ENCODE assay signal across 17 cellular contexts in genomic region chr11:17171342-17171741, GRCh38. TPM values are rescaled to one million over a fixed set of nuclear protein-coding genes. Genes with fewer than 3 reads are reported as not detected.
A peak's percentile ranks its signal among the peaks of the same experiment; 100 is the strongest.
DNase-seq lines count a peak whose midpoint lies in the region; ATAC-seq, FAIRE-seq and TF ChIP-seq lines count a peak whose summit lies in the region.
"Had no signal": no experiment of that assay in that cellular context is flagged by ENCODE, and none has a peak within 500 bp of the region (broad histone marks: within the 10 kb centered on the region; RNA-seq: fewer than 3 reads in every experiment).

No MANE protein-coding gene starts in this region.

- H3K9me2 ChIP-seq in PC-9 (ENCODE audit: insufficient read depth): no peaks in the 10 kb centered on the region

- POLR2A ChIA-PET in BJ (lab: Charles Lee) (no interaction called here), PC-9 (lab: Charles Lee; ENCODE audit: unreplicated experiment) (no interaction called here), endothelial cell of umbilical vein (lab: Charles Lee) (no interaction called here)

- BruUV-seq in PC-9 (replicated peaks; lab: Mats Ljungman, UMichigan): no TSS peak
- no TSS peak for BruUV-seq in endothelial cell of umbilical vein (replicated peaks; lab: Mats Ljungman, UMichigan)

- peak; percentile 17 for DNase-seq in BJ (ENCODE audit: low read depth)
- peak in 1 of 2 experiments; percentile 60 for DNase-seq in PC-9
- peak; percentile 25 for DNase-seq in endothelial cell of umbilical vein (ENCODE audit: low read depth, low spot score)
- peak; percentile 31 for DNase-seq in non-pigmented ciliary epithelial cell (ENCODE audit: low read depth)
- no peak for DNase-seq in SK-N-DZ (ENCODE audit: low spot score)
- no peak for DNase-seq in natural killer cell
- DNase-seq in activated T-cell treated with anti-CD3 and anti-CD28 coated beads, Interleukin-2, amount 50 U/mL, for 72 hours: no peak
- DNase-seq: activated CD8-positive, alpha-beta T cell treated with anti-CD3 and anti-CD28 coated beads for 36 hours; activated naive CD4-positive, alpha-beta T cell treated with anti-CD3 and anti-CD28 coated beads, Interleukin-2, amount 10 ng/mL, durations not matched to agents 7 days and 5 days; CD8-positive, alpha-beta memory T cell; colonic mucosa; gastrocnemius medialis; kidney; naive B cell; NCI-H2171 treated with DMSO at 0.1 percent for 48 hours; stimulated activated naive CD8-positive, alpha-beta T cell treated with anti-CD3 and anti-CD28 coated beads, Interleukin-15, Interleukin-2, amounts not matched to agents 100 U/mL and 50 U/mL, for 24 hours had no signal

- ATAC-seq in natural killer cell (no peak), GM18505 (IDR thresholded peaks at IDR 0.05; ENCODE audit: unreplicated experiment) (no peak)
- ATAC-seq in activated T-cell treated with anti-CD3 and anti-CD28 coated beads, Interleukin-2, amount 50 U/mL, for 72 hours (replicated peaks in 1 of 2): no peak
- ATAC-seq: activated CD8-positive, alpha-beta T cell treated with anti-CD3 and anti-CD28 coated beads for 36 hours; gastrocnemius medialis; stimulated activated naive CD8-positive, alpha-beta T cell treated with anti-CD3 and anti-CD28 coated beads, Interleukin-15, Interleukin-2, amounts not matched to agents 100 U/mL and 50 U/mL, for 24 hours had no signal

- H3K27ac Mint-ChIP-seq in natural killer cell: peak overlapping the region in 1 of 2 donors; percentile 18
- H3K27ac Mint-ChIP-seq in activated T-cell treated with anti-CD3 and anti-CD28 coated beads, Interleukin-2, amount 50 U/mL, for 72 hours: no peak overlapping the region
- H3K27ac Mint-ChIP-seq: activated CD8-positive, alpha-beta T cell treated with anti-CD3 and anti-CD28 coated beads for 36 hours; activated naive CD4-positive, alpha-beta T cell treated with anti-CD3 and anti-CD28 coated beads, Interleukin-2, amount 10 ng/mL, durations not matched to agents 7 days and 5 days; naive B cell had no signal

- H4K20me1 ChIP-seq in PC-9 (ENCODE audit: insufficient read depth) (peaks cover 3% of the 10 kb centered on the region; the same call in 1 of the 2 replicates), endothelial cell of umbilical vein (replicated peaks; ENCODE audit: control insufficient read depth, extremely low read depth, insufficient read depth, low read length) (no peaks in the 10 kb centered on the region)

- dilution Hi-C loops in endothelial cell of umbilical vein (cut with MboI; ENCODE audit: extremely low pct_ligation_motif_present, low sequenced_read_pairs): no loop called here

- no peak for TF ChIP-seq POLR2A in endothelial cell of umbilical vein (IDR thresholded peaks at IDR 0.05; ENCODE audit: low read depth, low read length)
- no peak for TF ChIP-seq POLR2A in GM18505 (IDR thresholded peaks at IDR 0.05; ENCODE audit: borderline replicate concordance, extremely low read depth, insufficient read depth, insufficient read length)

- H3K4me3 ChIP-seq in BJ (ENCODE audit: low read depth, low read length): no peak overlapping the region
- H3K4me3 ChIP-seq in PC-9: no peak overlapping the region
- H3K4me3 ChIP-seq in endothelial cell of umbilical vein (replicated peaks in 1 of 3; ENCODE audit: insufficient read depth in 1 of 3, low read depth in 1 of 3, low read length in 3 of 3): no peak overlapping the region
- H3K4me3 ChIP-seq: colonic mucosa, gastrocnemius medialis had no signal

- H3K4me2 ChIP-seq in PC-9 (0 out of 2 replicates have a peak overlapping the region, but pooled peaks have one; percentile 8), endothelial cell of umbilical vein (ENCODE audit: insufficient read depth, low read length) (peak overlapping the region; percentile 68)

- no peak overlapping the region for H3K4me3 Mint-ChIP-seq in natural killer cell
- H3K4me3 Mint-ChIP-seq in activated T-cell treated with anti-CD3 and anti-CD28 coated beads, Interleukin-2, amount 50 U/mL, for 72 hours: no peak overlapping the region
- H3K4me3 Mint-ChIP-seq: activated CD8-positive, alpha-beta T cell treated with anti-CD3 and anti-CD28 coated beads for 36 hours; activated naive CD4-positive, alpha-beta T cell treated with anti-CD3 and anti-CD28 coated beads, Interleukin-2, amount 10 ng/mL, durations not matched to agents 7 days and 5 days; CD8-positive, alpha-beta memory T cell; naive B cell had no signal

- H3K36me3 ChIP-seq in BJ (ENCODE audit: control insufficient read depth, insufficient read depth, low read length) (peaks cover 3% of the 10 kb centered on the region), PC-9 (ENCODE audit: low read depth) (peaks cover 12% of the 10 kb centered on the region; the same call in 1 of the 2 replicates), endothelial cell of umbilical vein (ENCODE audit: control insufficient read depth in 2 of 2, extremely low read depth in 1 of 2, insufficient read depth in 2 of 2, low read length in 2 of 2) (peaks cover 8 to 12% of the 10 kb centered on the region in 2 experiments)
- H3K36me3 ChIP-seq: colonic mucosa had no signal

- no peak for FAIRE-seq in endothelial cell of umbilical vein (lab: Jason Lieb, UNC)
- FAIRE-seq: kidney had no signal

- peak overlapping the region; percentile 36 for H3K9ac ChIP-seq in endothelial cell of umbilical vein (replicated peaks; ENCODE audit: extremely low read depth, insufficient read depth, low read length)

- H3K9me1 ChIP-seq in endothelial cell of umbilical vein (replicated peaks; ENCODE audit: control insufficient read depth, extremely low read depth, insufficient read depth, low read length): no peaks in the 10 kb centered on the region

- no peaks in the 10 kb centered on the region for H3K27me3 Mint-ChIP-seq in natural killer cell (ENCODE audit: low read depth in 2 of 2)
- no peaks in the 10 kb centered on the region for H3K27me3 Mint-ChIP-seq in activated T-cell treated with anti-CD3 and anti-CD28 coated beads, Interleukin-2, amount 50 U/mL, for 72 hours (ENCODE audit: low read depth)
- H3K27me3 Mint-ChIP-seq: activated CD8-positive, alpha-beta T cell treated with anti-CD3 and anti-CD28 coated beads for 36 hours; activated naive CD4-positive, alpha-beta T cell treated with anti-CD3 and anti-CD28 coated beads, Interleukin-2, amount 10 ng/mL, durations not matched to agents 7 days and 5 days; CD8-positive, alpha-beta memory T cell; naive B cell had no signal

- H3K9me3 ChIP-seq in PC-9 (ENCODE audit: insufficient read depth, low read depth): no peaks in the 10 kb centered on the region
- H3K9me3 ChIP-seq in endothelial cell of umbilical vein (replicated peaks; ENCODE audit: control insufficient read depth, insufficient read depth, low read length): no peaks in the 10 kb centered on the region
- H3K9me3 ChIP-seq: colonic mucosa, gastrocnemius medialis had no signal

- TF ChIP-seq CTCF in BJ (IDR thresholded peaks at IDR 0.05; ENCODE audit: insufficient read depth, low read depth, low read length) (no peak), PC-9 (conservative IDR thresholded peaks at IDR 0.05) (no peak), endothelial cell of umbilical vein (IDR thresholded peaks at IDR 0.05; ENCODE audit: extremely low read depth in 1 of 2, insufficient read depth in 1 of 2, low read depth in 1 of 2, low read length in 2 of 2) (no peak), natural killer cell (IDR thresholded peaks at IDR 0.05) (no peak)

- H3K79me2 ChIP-seq in PC-9 (ENCODE audit: low read depth) (peaks cover 31% of the 10 kb centered on the region), endothelial cell of umbilical vein (ENCODE audit: control insufficient read depth, insufficient read depth, low read length) (peaks cover 73% of the 10 kb centered on the region)

- peaks cover 34 to 35% of the 10 kb centered on the region in 2 donors for H3K4me1 Mint-ChIP-seq in natural killer cell
- H3K4me1 Mint-ChIP-seq in activated T-cell treated with anti-CD3 and anti-CD28 coated beads, Interleukin-2, amount 50 U/mL, for 72 hours (ENCODE audit: low read depth): peaks cover 5% of the 10 kb centered on the region
- H3K4me1 Mint-ChIP-seq: activated naive CD4-positive, alpha-beta T cell treated with anti-CD3 and anti-CD28 coated beads, Interleukin-2, amount 10 ng/mL, durations not matched to agents 7 days and 5 days had no signal

- H3K27me3 ChIP-seq in BJ (ENCODE audit: control insufficient read depth, insufficient read depth, low read length) (no peaks in the 10 kb centered on the region), PC-9 (ENCODE audit: insufficient read depth, low read depth) (no peaks in the 10 kb centered on the region), endothelial cell of umbilical vein (ENCODE audit: control insufficient read depth in 2 of 2, insufficient read depth in 2 of 2, low read length in 2 of 2) (no peaks in the 10 kb centered on the region)
- H3K27me3 ChIP-seq: colonic mucosa, gastrocnemius medialis had no signal

- H3K4me1 ChIP-seq in PC-9 (replicated peaks; ENCODE audit: insufficient read depth) (peaks cover 13% of the 10 kb centered on the region; the same call in 1 of the 2 replicates), endothelial cell of umbilical vein (ENCODE audit: control insufficient read depth, extremely low read depth, insufficient read depth, low read length) (peaks cover 14% of the 10 kb centered on the region)
- H3K4me1 ChIP-seq: colonic mucosa had no signal

- H3K27ac ChIP-seq in PC-9 (no peak overlapping the region), endothelial cell of umbilical vein (ENCODE audit: insufficient read depth, low read depth, low read length) (peak overlapping the region; percentile 59)
- H3K27ac ChIP-seq: colonic mucosa, gastrocnemius medialis had no signal

- CTCF ChIA-PET in BJ (lab: Yijun Ruan, JAX) (interaction anchor here (1.5 kb wide), 1 partner anchor 13 kb away, joined by 3 read pairs; no protein-coding TSS in a partner anchor), PC-9 (lab: Charles Lee) (interaction anchor here (0.7 kb wide), 1 partner anchor 211 kb away, joined by 4 read pairs; no protein-coding TSS in a partner anchor), endothelial cell of umbilical vein (lab: Charles Lee) (no interaction called here)

- H3K36me3 Mint-ChIP-seq in natural killer cell: peaks cover 7% of the 10 kb centered on the region
- peaks cover 0 to 1% of the 10 kb centered on the region in 2 donors for H3K36me3 Mint-ChIP-seq in activated T-cell treated with anti-CD3 and anti-CD28 coated beads, Interleukin-2, amount 50 U/mL, for 72 hours (ENCODE audit: insufficient read depth in 2 of 2)

- no peaks in the 10 kb centered on the region for H3F3A ChIP-seq in PC-9 (ENCODE audit: insufficient read depth, low read depth)

- H3K9me3 Mint-ChIP-seq in natural killer cell: no peaks in the 10 kb centered on the region
- H3K9me3 Mint-ChIP-seq in activated T-cell treated with anti-CD3 and anti-CD28 coated beads, Interleukin-2, amount 50 U/mL, for 72 hours: no peaks in the 10 kb centered on the region
- H3K9me3 Mint-ChIP-seq: activated CD8-positive, alpha-beta T cell treated with anti-CD3 and anti-CD28 coated beads for 36 hours; activated naive CD4-positive, alpha-beta T cell treated with anti-CD3 and anti-CD28 coated beads, Interleukin-2, amount 10 ng/mL, durations not matched to agents 7 days and 5 days; CD8-positive, alpha-beta memory T cell; naive B cell had no signal

- intact Hi-C loops in PC-9 (cut with micrococcal nuclease; ENCODE audit: unreplicated experiment): no loop called here
- intact Hi-C loops in endothelial cell of umbilical vein (cut with micrococcal nuclease): loop anchor here (1.0 kb wide), 2 partner anchors 10 to 38 kb away; no protein-coding TSS in a partner anchor
- intact Hi-C loops in natural killer cell (cut with micrococcal nuclease): no loop called here

- H2AFZ ChIP-seq in PC-9 (no peak overlapping the region), endothelial cell of umbilical vein (ENCODE audit: low read depth, low read length) (no peak overlapping the region)

RNA-seq across cellular contexts. Expression of gene PIK3C2A, which starts 36.4 kb away (rescaled TPM):
- polyA plus RNA-seq in BJ (2011; rRNA removed) (13.2 and 29.0 TPM in 2 replicates), endothelial cell of umbilical vein (21.7 and 33.7 TPM in 2 replicates)
- polyA minus RNA-seq in BJ (2011; rRNA and poly(A)+ RNA removed): 12.9 and 13.2 TPM in 2 replicates
- total RNA-seq in PC-9 (2021) (53.8 and 70.7 TPM in 2 replicates), endothelial cell of umbilical vein (142 and 148 TPM in 2 replicates), natural killer cell (10 to 100 TPM; 68.2 to 82.3 (median 69.1) TPM)
- polyA plus RNA-seq in endothelial cell of umbilical vein (2011; cell fraction: cytosol; rRNA removed): 31.5 and 34.0 TPM in 2 replicates
- 60.6 and 77.7 TPM in 2 replicates for polyA plus RNA-seq in endothelial cell of umbilical vein (2011; cell fraction: nucleus; rRNA removed)
- 46.8 and 86.3 TPM in 2 replicates for polyA plus RNA-seq in endothelial cell of umbilical vein (2012)
- polyA minus RNA-seq in endothelial cell of umbilical vein: 66.6 and 68.5 TPM in 2 replicates
- 20.4 TPM for polyA minus RNA-seq in endothelial cell of umbilical vein (2011; cell fraction: cytosol; rRNA and poly(A)+ RNA removed)
- 88.5 and 141 TPM in 2 replicates for polyA minus RNA-seq in endothelial cell of umbilical vein (2011; cell fraction: nucleus; rRNA and poly(A)+ RNA removed)
- 20.9 and 25.4 TPM in 2 replicates for polyA plus RNA-seq in SK-N-DZ (2014; cell fraction: cytosol; rRNA removed)
- 24.7 and 26.0 TPM in 2 replicates for polyA plus RNA-seq in SK-N-DZ (2014; cell fraction: nucleus; rRNA removed)
- 10 to 100 TPM; 23.6 to 26.6 TPM for total RNA-seq in activated T-cell treated with anti-CD3 and anti-CD28 coated beads, Interleukin-2, amount 50 U/mL, for 72 hours

Comparison
In these comparisons a context has a peak if more than half of its experiments do, and no peak if none do; other contexts are left out.
1. DNase-seq: peak in BJ (single experiment), endothelial cell of umbilical vein (single experiment) and non-pigmented ciliary epithelial cell (single experiment); none in SK-N-DZ (single experiment), natural killer cell (single experiment) and activated T-cell treated with anti-CD3 and anti-CD28 coated beads, Interleukin-2, amount 50 U/mL, for 72 hours (0 of 2).